ENCODE assay signal across 26 cellular contexts in the genomic region with DNA sequence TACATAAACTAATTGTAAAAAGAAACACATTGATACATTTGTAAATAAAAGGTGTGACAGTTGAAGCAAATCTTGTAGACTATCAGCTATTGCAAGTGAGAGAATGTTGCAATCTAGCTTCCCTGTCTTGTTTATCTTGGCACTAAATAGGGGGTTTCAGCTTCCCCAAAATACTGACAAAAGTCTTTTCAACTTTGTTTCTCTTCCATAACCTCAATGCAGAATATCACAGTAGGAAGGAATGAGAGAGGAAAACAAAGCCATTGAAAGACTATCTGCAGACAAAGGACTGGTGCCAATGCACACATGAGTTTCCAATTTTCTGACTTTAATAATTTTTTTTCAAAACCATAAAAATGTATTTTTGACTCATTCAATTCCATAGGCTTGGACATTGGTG.
"Had no signal": no experiment of that assay in that cellular context is flagged by ENCODE, and none has a peak within 500 bp of the region (broad histone marks: within the 10 kb centered on the region; RNA-seq: fewer than 3 reads in every experiment).

No MANE protein-coding gene starts in this region.

- H3K36me3 ChIP-seq: gastroesophageal sphincter, heart left ventricle, tibial artery had no signal

- DNase-seq: activated CD4-positive, alpha-beta T cell treated with anti-CD3 and anti-CD28 coated beads, Interleukin-2, amount 10 ng/mL, durations not matched to agents 7 days and 5 days; activated CD8-positive, alpha-beta T cell treated with anti-CD3 and anti-CD28 coated beads, Interleukin-2, amount 10 ng/mL, durations not matched to agents 7 days and 5 days; activated naive CD4-positive, alpha-beta T cell treated with anti-CD3 and anti-CD28 coated beads for 36 hours; activated T-cell treated with anti-CD3 and anti-CD28 coated beads, Interleukin-2, amount 50 U/mL, for 24 hours; anterior cingulate cortex; cerebellar nuclear complex; effector CD8-positive, alpha-beta T cell; heart left ventricle; kidney; stimulated activated CD4-positive, alpha-beta T cell treated with anti-CD3 and anti-CD28 coated beads, Interleukin-12 subunit alpha, Interleukin-12 subunit beta, amount 100 ng/mL, for 4 hours; stimulated activated CD4-positive, alpha-beta T cell treated with anti-CD3 and anti-CD28 coated beads, Interleukin-1b, Interleukin-23, amount 100 ng/mL, for 48 hours; stimulated activated CD8-positive, alpha-beta memory T cell treated with anti-CD3 and anti-CD28 coated beads, Interleukin-4, amount 100 ng/mL, for 48 hours; stimulated activated naive CD4-positive, alpha-beta T cell; substantia nigra; T-helper 1 cell; T-helper 9 cell; tibial artery had no signal

- H3K27ac Mint-ChIP-seq: activated CD4-positive, alpha-beta T cell treated with anti-CD3 and anti-CD28 coated beads, Interleukin-2, amount 10 ng/mL, durations not matched to agents 7 days and 5 days; activated CD8-positive, alpha-beta T cell treated with anti-CD3 and anti-CD28 coated beads, Interleukin-2, amount 10 ng/mL, durations not matched to agents 7 days and 5 days; activated naive CD4-positive, alpha-beta T cell treated with anti-CD3 and anti-CD28 coated beads for 36 hours; activated T-cell treated with anti-CD3 and anti-CD28 coated beads, Interleukin-2, amount 50 U/mL, for 24 hours; activated T-helper 2 cell treated with anti-CD3 and anti-CD28 coated beads, Interferon-gamma antibody, Interleukin-2, Interleukin-4, amounts not matched to agents 10 μg/mL and 5 μg/mL and 100 μg/mL, durations not matched to agents 14 hours and 24 hours and 36 hours; dendritic cell treated with granulocyte-macrophage colony-stimulating factor and Interleukin-4, amounts not matched to agents 40 ng/mL and 50 ng/mL, for 4 days; mesothelial cell of epicardium; nephron had no signal

- H3K27me3 Mint-ChIP-seq: activated CD4-positive, alpha-beta T cell treated with anti-CD3 and anti-CD28 coated beads, Interleukin-2, amount 10 ng/mL, durations not matched to agents 7 days and 5 days; activated T-cell treated with anti-CD3 and anti-CD28 coated beads, Interleukin-2, amount 50 U/mL, for 24 hours; dendritic cell treated with granulocyte-macrophage colony-stimulating factor and Interleukin-4, amounts not matched to agents 40 ng/mL and 50 ng/mL, for 4 days had no signal

- H3K27me3 ChIP-seq: gastroesophageal sphincter, heart left ventricle, tibial artery had no signal

- H3K36me3 Mint-ChIP-seq: mesothelial cell of epicardium had no signal

- H3K9me3 ChIP-seq: gastroesophageal sphincter, tibial artery had no signal

- H3K4me3 Mint-ChIP-seq: activated CD4-positive, alpha-beta T cell treated with anti-CD3 and anti-CD28 coated beads, Interleukin-2, amount 10 ng/mL, durations not matched to agents 7 days and 5 days; activated CD8-positive, alpha-beta T cell treated with anti-CD3 and anti-CD28 coated beads, Interleukin-2, amount 10 ng/mL, durations not matched to agents 7 days and 5 days; activated naive CD4-positive, alpha-beta T cell treated with anti-CD3 and anti-CD28 coated beads for 36 hours; activated T-cell treated with anti-CD3 and anti-CD28 coated beads, Interleukin-2, amount 50 U/mL, for 24 hours; dendritic cell treated with granulocyte-macrophage colony-stimulating factor and Interleukin-4, amounts not matched to agents 40 ng/mL and 50 ng/mL, for 4 days; mesothelial cell of epicardium; nephron had no signal

- H3K4me1 Mint-ChIP-seq: activated CD4-positive, alpha-beta T cell treated with anti-CD3 and anti-CD28 coated beads, Interleukin-2, amount 10 ng/mL, durations not matched to agents 7 days and 5 days; nephron had no signal

- H3K4me1 ChIP-seq: gastroesophageal sphincter, heart left ventricle, tibial artery had no signal

- ATAC-seq: activated CD4-positive, CD25-positive, alpha-beta regulatory T cell treated with anti-CD3 and anti-CD28 coated beads, Interleukin-2, amount 50 U/mL, for 24 hours; activated CD8-positive, alpha-beta T cell treated with anti-CD3 and anti-CD28 coated beads, Interleukin-2, amount 10 ng/mL, durations not matched to agents 7 days and 5 days; esophagus mucosa; gastroesophageal sphincter; heart left ventricle; left lobe of liver had no signal

- H3K9me3 Mint-ChIP-seq: activated CD4-positive, alpha-beta T cell treated with anti-CD3 and anti-CD28 coated beads, Interleukin-2, amount 10 ng/mL, durations not matched to agents 7 days and 5 days; dendritic cell treated with granulocyte-macrophage colony-stimulating factor and Interleukin-4, amounts not matched to agents 40 ng/mL and 50 ng/mL, for 4 days had no signal

- H3K4me3 ChIP-seq: gastroesophageal sphincter, heart left ventricle, lung, tibial artery had no signal

- H3K27ac ChIP-seq: gastroesophageal sphincter, heart left ventricle, tibial artery had no signal
